Comparison of ENCODE assay signal across 2 cellular contexts in genomic region chr21:33949516-33950424, GRCh38.
TF ChIP-seq lines count a peak whose summit lies in the region.

No MANE protein-coding gene starts in this region.

TF ChIP-seq in SK-N-SH, 30 proteins besides CTCF, POLR2A, EP300 and RAD21 (continued from another document):
- no peak for TF ChIP-seq RXRA (IDR thresholded peaks at IDR 0.05; ENCODE audit: borderline replicate concordance, low read depth)
- no peak for TF ChIP-seq NFIC (IDR thresholded peaks at IDR 0.05; ENCODE audit: borderline replicate concordance)
- no peak for TF ChIP-seq POLR2AphosphoS5 (IDR thresholded peaks at IDR 0.05; ENCODE audit: low read depth, low read length)
TF ChIP-seq in SK-N-SH: peak in this region for 0.

TF ChIP-seq in SK-N-SH treated with all-trans-retinoic acid at 6 μM for 48 hours, 23 proteins besides CTCF, POLR2A, EP300 and RAD21 (continued from another document):
- no peak for TF ChIP-seq CSRNP3 (CRISPR knock-in tag; IDR thresholded peaks at IDR 0.05)
- TF ChIP-seq OSR1 (CRISPR knock-in tag; IDR thresholded peaks at IDR 0.05) = no peak
- TF ChIP-seq ARNTL (CRISPR knock-in tag; IDR thresholded peaks at IDR 0.05; ENCODE audit: borderline replicate concordance, low read depth) = no peak
- no peak for TF ChIP-seq ZNF565 (CRISPR knock-in tag; conservative IDR thresholded peaks at IDR 0.05; ENCODE audit: low read depth)
